Comparison of ENCODE assay signal across 8 cellular contexts in the genomic region with DNA sequence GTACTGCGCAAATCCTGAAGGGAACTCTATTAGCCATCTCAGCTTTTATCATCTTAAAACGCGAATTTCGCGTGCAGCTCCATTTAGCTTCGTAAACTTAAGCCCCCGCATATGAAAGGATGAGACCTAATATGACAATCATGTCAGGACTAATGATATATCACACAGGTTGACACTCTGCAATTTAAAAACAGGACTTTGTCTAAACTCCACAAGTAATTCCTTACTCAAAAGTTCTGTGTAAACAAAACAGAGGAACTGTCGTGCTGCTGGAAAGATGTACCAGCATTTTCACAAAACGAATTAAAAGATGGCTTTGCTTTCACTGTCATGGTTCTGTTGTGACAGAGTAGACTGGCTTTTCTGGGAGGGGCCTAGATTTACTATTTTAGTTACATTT. TPM values are rescaled to one million over a fixed set of nuclear protein-coding genes. Genes with fewer than 3 reads are reported as not detected.
DNase-seq lines count a peak whose midpoint lies in the region; ATAC-seq, FAIRE-seq and TF ChIP-seq lines count a peak whose summit lies in the region.

No MANE protein-coding gene starts in this region.

- H3K4me1 Mint-ChIP-seq in Caco-2 (ENCODE audit: low read depth, unreplicated experiment) = peaks cover 13% of the 10 kb centered on the region
- H3K4me1 Mint-ChIP-seq in osteocyte (ENCODE audit: unreplicated experiment) = peaks cover 42% of the 10 kb centered on the region

- H3K4me2 ChIP-seq in endothelial cell of umbilical vein (ENCODE audit: insufficient read depth, low read length) = peak overlapping the region; percentile 91

- TF ChIP-seq POLR2A in endothelial cell of umbilical vein (IDR thresholded peaks at IDR 0.05; ENCODE audit: low read depth, low read length) = no peak

- POLR2A ChIA-PET in Caco-2 (lab: Charles Lee) = interaction anchor here (1.2 to 1.4 kb wide), 2 partner anchors 10 to 91 kb away, joined by 6 to 7 read pairs; no protein-coding TSS in a partner anchor
- POLR2A ChIA-PET in Panc1 (lab: Charles Lee) = interaction anchor here (0.6 kb wide), 1 partner anchor 237 kb away, joined by 3 read pairs; no protein-coding TSS in a partner anchor
- POLR2A ChIA-PET in endothelial cell of umbilical vein (lab: Charles Lee) = no interaction called here

- H3K79me2 ChIP-seq in endothelial cell of umbilical vein (ENCODE audit: control insufficient read depth, insufficient read depth, low read length) = no peaks in the 10 kb centered on the region

- H4K20me1 ChIP-seq in endothelial cell of umbilical vein (replicated peaks; ENCODE audit: control insufficient read depth, extremely low read depth, insufficient read depth, low read length) = peaks cover 2% of the 10 kb centered on the region

- DNase-seq in Caco-2 (no peak), Panc1 (ENCODE audit: low read depth, low spot score) (no peak), endothelial cell of umbilical vein (ENCODE audit: low read depth, low spot score) (no peak), osteocyte (ENCODE audit: extremely low spot score, unreplicated experiment) (no peak), NCI-H187 (lab: John Stamatoyannopoulos, UW) (no peak), SHP77 treated with DMSO at 0.1 percent for 48 hours (lab: John Stamatoyannopoulos, UW) (no peak), SW 1271 (lab: John Stamatoyannopoulos, UW) (no peak), GOT3 (lab: John Stamatoyannopoulos, UW) (no peak)

- no peaks in the 10 kb centered on the region; the same call in 1 of the 2 replicates for H3K36me3 ChIP-seq in Caco-2 (ENCODE audit: control insufficient read depth, insufficient read depth, low read length)
- H3K36me3 ChIP-seq in Panc1 (ENCODE audit: control insufficient read depth, insufficient read depth, low read length) = no peaks in the 10 kb centered on the region
- no peaks in the 10 kb centered on the region for H3K36me3 ChIP-seq in endothelial cell of umbilical vein (ENCODE audit: control insufficient read depth in 2 of 2, extremely low read depth in 1 of 2, insufficient read depth in 2 of 2, low read length in 2 of 2)

- H3K27me3 ChIP-seq in Caco-2 (replicated peaks; ENCODE audit: control insufficient read depth, insufficient read depth, low read length) (no peaks in the 10 kb centered on the region), Panc1 (ENCODE audit: control insufficient read depth, insufficient read depth, low read length) (no peaks in the 10 kb centered on the region), endothelial cell of umbilical vein (ENCODE audit: control insufficient read depth in 2 of 2, insufficient read depth in 2 of 2, low read length in 2 of 2) (no peaks in the 10 kb centered on the region)

- no peak for ATAC-seq in Panc1

- H3K4me3 Mint-ChIP-seq in Caco-2 (ENCODE audit: unreplicated experiment) (peak overlapping the region; percentile 96), osteocyte (ENCODE audit: unreplicated experiment) (peak overlapping the region; percentile 88)

- FAIRE-seq in endothelial cell of umbilical vein (lab: Jason Lieb, UNC) = no peak

- H3K36me3 Mint-ChIP-seq in Caco-2 (ENCODE audit: insufficient read depth, unreplicated experiment) = peaks cover 9% of the 10 kb centered on the region
- H3K36me3 Mint-ChIP-seq in osteocyte (ENCODE audit: unreplicated experiment) = peaks cover 15% of the 10 kb centered on the region

- intact Hi-C loops in Caco-2 (cut with micrococcal nuclease; ENCODE audit: unreplicated experiment) = no loop called here
- intact Hi-C loops in Panc1 (cut with micrococcal nuclease; ENCODE audit: unreplicated experiment) = no loop called here
- intact Hi-C loops in endothelial cell of umbilical vein (cut with micrococcal nuclease) = no loop called here

- H3K9ac ChIP-seq in endothelial cell of umbilical vein (replicated peaks; ENCODE audit: extremely low read depth, insufficient read depth, low read length) = no peak overlapping the region

- H3K27me3 Mint-ChIP-seq in Caco-2 (ENCODE audit: insufficient read depth, unreplicated experiment) = no peaks in the 10 kb centered on the region
- no peaks in the 10 kb centered on the region for H3K27me3 Mint-ChIP-seq in osteocyte (ENCODE audit: unreplicated experiment)

- peak overlapping the region; percentile 100 for H2AFZ ChIP-seq in endothelial cell of umbilical vein (ENCODE audit: low read depth, low read length)

- H3K9me3 Mint-ChIP-seq in Caco-2 (ENCODE audit: unreplicated experiment) = no peaks in the 10 kb centered on the region
- H3K9me3 Mint-ChIP-seq in osteocyte (ENCODE audit: unreplicated experiment) = no peaks in the 10 kb centered on the region

- H3K9me3 ChIP-seq in Caco-2 = no peaks in the 10 kb centered on the region
- H3K9me3 ChIP-seq in Panc1 (ENCODE audit: control insufficient read depth, insufficient read depth, low read depth, low read length) = no peaks in the 10 kb centered on the region
- H3K9me3 ChIP-seq in endothelial cell of umbilical vein (replicated peaks; ENCODE audit: control insufficient read depth, insufficient read depth, low read length) = no peaks in the 10 kb centered on the region

- H3K4me3 ChIP-seq in Caco-2 (ENCODE audit: low read depth, low read length) (peak overlapping the region; percentile 88), Panc1 (ENCODE audit: low read depth in 2 of 2, low read length in 2 of 2) (peak overlapping the region; percentile 69 to 76), endothelial cell of umbilical vein (replicated peaks in 1 of 3; ENCODE audit: insufficient read depth in 1 of 3, low read depth in 1 of 3, low read length in 3 of 3) (peak overlapping the region in 2 of 3 experiments; percentile 71 to 76)

- BruUV-seq in Caco-2 (replicated peaks; lab: Mats Ljungman, UMichigan) (TSS peak; percentile 35), Panc1 (replicated peaks; lab: Mats Ljungman, UMichigan) (no TSS peak), endothelial cell of umbilical vein (replicated peaks; lab: Mats Ljungman, UMichigan) (no TSS peak)

- CTCF ChIA-PET in Caco-2 (lab: Charles Lee) (interaction anchor here (2.7 kb wide), 1 partner anchor 14 kb away, joined by 6 read pairs; no protein-coding TSS in a partner anchor), Panc1 (lab: Charles Lee) (interaction anchor here (0.5 kb wide), 1 partner anchor 49 kb away, joined by 4 read pairs; no protein-coding TSS in a partner anchor), endothelial cell of umbilical vein (lab: Charles Lee) (interaction anchor here (3.1 kb wide), 1 partner anchor 14 kb away, joined by 11 read pairs; no protein-coding TSS in a partner anchor)

- no peaks in the 10 kb centered on the region for H3K9me1 ChIP-seq in endothelial cell of umbilical vein (replicated peaks; ENCODE audit: control insufficient read depth, extremely low read depth, insufficient read depth, low read length)

- in situ Hi-C loops in Panc1 (cut with HindIII; ENCODE audit: low pct_unique_long_range_greater_than_20kb, low sequenced_read_pairs) = no loop called here

- H3K27ac Mint-ChIP-seq in Caco-2 (ENCODE audit: unreplicated experiment) (peak overlapping the region; percentile 92), osteocyte (ENCODE audit: unreplicated experiment) (peak overlapping the region; percentile 96)

- no peak overlapping the region for H3K27ac ChIP-seq in Panc1 (ENCODE audit: low read length)
- H3K27ac ChIP-seq in endothelial cell of umbilical vein (ENCODE audit: insufficient read depth, low read depth, low read length) = no peak overlapping the region

- no peak for TF ChIP-seq CTCF in Caco-2 (IDR thresholded peaks at IDR 0.05; ENCODE audit: insufficient read depth in 1 of 2, low read depth in 1 of 2, low read length in 1 of 2, severe bottlenecking in 1 of 2, unreplicated experiment in 1 of 2)
- TF ChIP-seq CTCF in Panc1 (IDR thresholded peaks at IDR 0.05) = no peak
- no peak for TF ChIP-seq CTCF in endothelial cell of umbilical vein (IDR thresholded peaks at IDR 0.05; ENCODE audit: extremely low read depth in 1 of 2, insufficient read depth in 1 of 2, low read depth in 1 of 2, low read length in 2 of 2)
- TF ChIP-seq CTCF in osteocyte (IDR thresholded peaks at IDR 0.05) = no peak

- dilution Hi-C loops in endothelial cell of umbilical vein (cut with MboI; ENCODE audit: extremely low pct_ligation_motif_present, low sequenced_read_pairs) = no loop called here

- H3K4me1 ChIP-seq in Caco-2 = 0 out of 2 replicates have a peak, but pooled peaks cover 5% of the 10 kb centered on the region
- H3K4me1 ChIP-seq in Panc1 (ENCODE audit: control insufficient read depth, insufficient read depth, low read length) = no peaks in the 10 kb centered on the region; the same call in 1 of the 2 replicates
- H3K4me1 ChIP-seq in endothelial cell of umbilical vein (ENCODE audit: control insufficient read depth, extremely low read depth, insufficient read depth, low read length) = peaks cover 11% of the 10 kb centered on the region

TF ChIP-seq in endothelial cell of umbilical vein, 7 proteins besides CTCF, POLR2A, EP300 and RAD21 (continues in another document):
- TF ChIP-seq FOS (IDR thresholded peaks at IDR 0.05; ENCODE audit: borderline replicate concordance, insufficient read depth, low read length) (no peak), MYC (IDR thresholded peaks at IDR 0.05; ENCODE audit: low read depth, low read length) (no peak)

RNA-seq across cellular contexts. Expression of a gene that starts 0.7 kb away (rescaled TPM):
- total RNA-seq in Caco-2 (2022) (7.2 and 11.0 TPM in 2 replicates), Panc1 (2021; ENCODE audit: unreplicated experiment) (2.1 TPM), endothelial cell of umbilical vein (3.8 and 4.0 TPM in 2 replicates), osteocyte (6.7 and 8.7 TPM in 2 replicates)
- 0.88 TPM for polyA plus RNA-seq in Panc1 (2012; ENCODE audit: insufficient read length)
- polyA plus RNA-seq in endothelial cell of umbilical vein = 1.2 and 1.3 TPM in 2 replicates
- polyA plus RNA-seq in endothelial cell of umbilical vein (2011; cell fraction: cytosol; rRNA removed) = 1.9 TPM in 2 replicates
- polyA plus RNA-seq in endothelial cell of umbilical vein (2011; cell fraction: nucleus; rRNA removed) = 3.5 and 4.8 TPM in 2 replicates
- polyA plus RNA-seq in endothelial cell of umbilical vein (2012) = 5.1 and 5.3 TPM in 2 replicates
- 0.68 and 1.3 TPM in 2 replicates for polyA minus RNA-seq in endothelial cell of umbilical vein
- polyA minus RNA-seq in endothelial cell of umbilical vein (2011; cell fraction: cytosol; rRNA and poly(A)+ RNA removed) = 0.72 TPM
- polyA minus RNA-seq in endothelial cell of umbilical vein (2011; cell fraction: nucleus; rRNA and poly(A)+ RNA removed) = 1.8 and 3.1 TPM in 2 replicates

RNA-seq across cellular contexts. Expression of a gene that starts 0.9 kb away (rescaled TPM):
- total RNA-seq in Caco-2 (2022) (15.6 and 21.2 TPM in 2 replicates), Panc1 (2021; ENCODE audit: unreplicated experiment) (5.2 TPM), endothelial cell of umbilical vein (5.1 and 7.5 TPM in 2 replicates), osteocyte (9.4 and 12.4 TPM in 2 replicates)
- polyA plus RNA-seq in Panc1 (2012; ENCODE audit: insufficient read length) = 2.0 TPM
- 0.41 and 0.57 TPM in 2 replicates for polyA plus RNA-seq in endothelial cell of umbilical vein
- 0.43 and 0.58 TPM in 2 replicates for polyA plus RNA-seq in endothelial cell of umbilical vein (2011; cell fraction: cytosol; rRNA removed)
- 2.1 and 2.3 TPM in 2 replicates for polyA plus RNA-seq in endothelial cell of umbilical vein (2011; cell fraction: nucleus; rRNA removed)
- 4.9 and 6.7 TPM in 2 replicates for polyA plus RNA-seq in endothelial cell of umbilical vein (2012)
- polyA minus RNA-seq in endothelial cell of umbilical vein = 0.63 and 3.0 TPM in 2 replicates
- not detected for polyA minus RNA-seq in endothelial cell of umbilical vein (2011; cell fraction: cytosol; rRNA and poly(A)+ RNA removed)
- polyA minus RNA-seq in endothelial cell of umbilical vein (2011; cell fraction: nucleus; rRNA and poly(A)+ RNA removed) = 2.2 and 4.6 TPM in 2 replicates
